In genomic region chr19:4991538-4991937, GRCh38 we compare ENCODE assay signal across 19 cellular contexts. TPM values are rescaled to one million over a fixed set of nuclear protein-coding genes. Genes with fewer than 3 reads are reported as not detected.
A peak's percentile ranks its signal among the peaks of the same experiment; 100 is the strongest.
DNase-seq lines count a peak whose midpoint lies in the region; ATAC-seq and TF ChIP-seq lines count a peak whose summit lies in the region.
"Had no signal": no experiment of that assay in that cellular context is flagged by ENCODE, and none has a peak within 500 bp of the region (broad histone marks: within the 10 kb centered on the region; RNA-seq: fewer than 3 reads in every experiment).

No MANE protein-coding gene starts in this region.

- H3K4me1 ChIP-seq in SK-N-SH (ENCODE audit: control insufficient read depth in 1 of 2, insufficient read depth in 2 of 2, low read depth in 1 of 2, low read length in 1 of 2), result peaks cover 7 to 19% of the 10 kb centered on the region in 2 experiments; a peak in 1 of 4 replicates
- peaks cover 19 to 43% of the 10 kb centered on the region in 2 donors for H3K4me1 ChIP-seq in adrenal gland (replicated peaks in 1 of 2)
- H3K4me1 ChIP-seq in right lobe of liver, result peaks cover 0 to 30% (median 2%) of the 10 kb centered on the region in 4 donors
- peaks cover 23% of the 10 kb centered on the region for H3K4me1 ChIP-seq in smooth muscle cell (ENCODE audit: low read depth)
- no peaks in the 10 kb centered on the region for H3K4me1 ChIP-seq in CD8-positive, alpha-beta memory T cell (ENCODE audit: insufficient read depth, low read length)

- no peak overlapping the region for H3K27ac Mint-ChIP-seq in CD8-positive, alpha-beta memory T cell
- H3K27ac Mint-ChIP-seq: B cell had no signal

- H3K4me1 Mint-ChIP-seq in CD8-positive, alpha-beta memory T cell, result peaks cover 23 to 48% (median 39%) of the 10 kb centered on the region in 3 donors

- H3K4me2 ChIP-seq in SK-N-SH (no peak overlapping the region), smooth muscle cell (peak overlapping the region; percentile 10)

- H3K27me3 Mint-ChIP-seq in CD8-positive, alpha-beta memory T cell, result no peaks in the 10 kb centered on the region
- H3K27me3 Mint-ChIP-seq: B cell; CD4-positive, CD25-positive, alpha-beta regulatory T cell had no signal

- H3K36me3 ChIP-seq in SK-N-SH (replicated peaks in 1 of 2; ENCODE audit: control insufficient read depth in 1 of 2, insufficient read depth in 2 of 2, low read length in 1 of 2), result no peaks in the 10 kb centered on the region
- peaks cover 0 to under 1% of the 10 kb centered on the region in 2 donors for H3K36me3 ChIP-seq in adrenal gland (replicated peaks in 1 of 2)
- peaks cover 0 to 3% (median 0%) of the 10 kb centered on the region in 4 donors for H3K36me3 ChIP-seq in right lobe of liver
- H3K36me3 ChIP-seq in smooth muscle cell (ENCODE audit: low read depth), result no peaks in the 10 kb centered on the region
- no peaks in the 10 kb centered on the region for H3K36me3 ChIP-seq in CD8-positive, alpha-beta memory T cell (ENCODE audit: insufficient read depth, low read length)

- no peak for TF ChIP-seq RAD21 in SK-N-SH (IDR thresholded peaks at IDR 0.05; ENCODE audit: low read length)

- POLR2A ChIA-PET in SK-N-SH (lab: Yijun Ruan, JAX), result no interaction called here
- POLR2A ChIA-PET in CD8-positive, alpha-beta memory T cell (lab: Charles Lee), result no interaction called here

- ATAC-seq in SK-N-SH treated with all-trans-retinoic acid at 6 μM for 48 hours, result no peak
- ATAC-seq in right lobe of liver, result peak; percentile 69 to 85 (median 72)
- no peak for ATAC-seq in GM18505 (IDR thresholded peaks at IDR 0.05; ENCODE audit: unreplicated experiment)
- ATAC-seq: K562 had no signal

- CTCF ChIA-PET in SK-N-SH (lab: Yijun Ruan, JAX), result no interaction called here
- CTCF ChIA-PET in CD8-positive, alpha-beta memory T cell (lab: Charles Lee), result no interaction called here

- intact Hi-C loops in adrenal gland (cut with DNase I), result no loop called here
- intact Hi-C loops in right lobe of liver (cut with DNase I), result no loop called here

- H2AFZ ChIP-seq in SK-N-SH (ENCODE audit: low read depth) (no peak overlapping the region), smooth muscle cell (ENCODE audit: low read depth) (no peak overlapping the region)

- 96% methylated on average over 9 of the region's 9 CpGs for whole genome bisulfite sequencing in SK-N-SH (ENCODE audit: low lambda C conversion rate)
- WGBS in adrenal gland, 4 donors, result 49 to 62% (median 52%) methylated on average over 9 of the region's 9 CpGs
- WGBS in right lobe of liver (ENCODE audit: insufficient coverage, low coverage, low lambda C conversion rate, missing lambda C conversion rate), result 42% methylated on average over 7 of the region's 9 CpGs
- 59% methylated on average over 9 of the region's 9 CpGs for WGBS in smooth muscle cell (ENCODE audit: low lambda C conversion rate)

- H3K36me3 Mint-ChIP-seq in CD8-positive, alpha-beta memory T cell, result peaks cover 14 to 31% (median 24%) of the 10 kb centered on the region in 3 donors

- H3K9ac ChIP-seq in SK-N-SH, result no peak overlapping the region
- H3K9ac ChIP-seq in smooth muscle cell (ENCODE audit: low read depth), result no peak overlapping the region

- peaks cover 78% of the 10 kb centered on the region for H4K20me1 ChIP-seq in SK-N-SH (ENCODE audit: insufficient read depth)
- H4K20me1 ChIP-seq in smooth muscle cell (ENCODE audit: low read depth), result peaks cover 100% of the 10 kb centered on the region

- no peak for TF ChIP-seq CTCF in SK-N-SH (IDR thresholded peaks at IDR 0.05)
- TF ChIP-seq CTCF in adrenal gland (IDR thresholded peaks at IDR 0.05), result no peak
- TF ChIP-seq CTCF in right lobe of liver (IDR thresholded peaks at IDR 0.05), result no peak
- TF ChIP-seq CTCF in smooth muscle cell (IDR thresholded peaks at IDR 0.05; ENCODE audit: borderline replicate concordance, insufficient read depth, poor library complexity, severe bottlenecking), result no peak

- DNase-seq in SK-N-SH, result peak; percentile 8
- DNase-seq in adrenal gland, result peak in 2 of 7 donors; percentile 33 to 65
- DNase-seq in right lobe of liver, result no peak
- no peak for DNase-seq in smooth muscle cell (lab: John Stamatoyannopoulos, UW; ENCODE audit: unreplicated experiment)
- no peak for DNase-seq in CD8-positive, alpha-beta memory T cell
- DNase-seq in NCI-H2196 (lab: John Stamatoyannopoulos, UW; ENCODE audit: unreplicated experiment), result no peak
- DNase-seq: 8988T; Calu3; CD4-positive, CD25-positive, alpha-beta regulatory T cell; GOT3; NCI-H1105 treated with DMSO at 0.1 percent for 48 hours; NCI-H1694; NCI-H2081 treated with DMSO at 0.1 percent for 48 hours; NCI-H2227 treated with DMSO at 0.1 percent for 48 hours; NCI-H524 treated with DMSO at 0.1 percent for 48 hours had no signal

- no peaks in the 10 kb centered on the region for H3K9me3 ChIP-seq in SK-N-SH
- H3K9me3 ChIP-seq in adrenal gland (replicated peaks in 1 of 3), result no peaks in the 10 kb centered on the region
- no peaks in the 10 kb centered on the region for H3K9me3 ChIP-seq in right lobe of liver
- H3K9me3 ChIP-seq in smooth muscle cell (replicated peaks; ENCODE audit: low read depth), result no peaks in the 10 kb centered on the region
- H3K9me3 ChIP-seq in CD8-positive, alpha-beta memory T cell (ENCODE audit: low read length), result no peaks in the 10 kb centered on the region

- H3K27ac ChIP-seq in SK-N-SH (ENCODE audit: low read depth in 2 of 2, low read length in 1 of 2), result no peak overlapping the region
- peak overlapping the region; percentile 36 to 84 (median 65) for H3K27ac ChIP-seq in adrenal gland
- H3K27ac ChIP-seq in right lobe of liver, result peak overlapping the region in 2 of 3 donors; percentile 20 to 35
- H3K27ac ChIP-seq in smooth muscle cell (ENCODE audit: low read depth), result peak overlapping the region; percentile 83
- no peak overlapping the region for H3K27ac ChIP-seq in CD8-positive, alpha-beta memory T cell (ENCODE audit: low read depth, low read length)

- no peaks in the 10 kb centered on the region for H3K27me3 ChIP-seq in SK-N-SH (ENCODE audit: insufficient read depth)
- H3K27me3 ChIP-seq in adrenal gland, result no peaks in the 10 kb centered on the region
- no peaks in the 10 kb centered on the region for H3K27me3 ChIP-seq in right lobe of liver
- no peaks in the 10 kb centered on the region for H3K27me3 ChIP-seq in smooth muscle cell (ENCODE audit: low read depth)
- no peaks in the 10 kb centered on the region for H3K27me3 ChIP-seq in CD8-positive, alpha-beta memory T cell (ENCODE audit: insufficient read depth, low read length, poor library complexity, severe bottlenecking)

- peaks cover 98% of the 10 kb centered on the region for H3K79me2 ChIP-seq in SK-N-SH (ENCODE audit: insufficient read depth)
- H3K79me2 ChIP-seq in smooth muscle cell (ENCODE audit: low read depth), result peaks cover 85% of the 10 kb centered on the region

- H3K4me3 ChIP-seq in SK-N-SH (ENCODE audit: low read depth in 2 of 2, low read length in 1 of 2), result no peak overlapping the region
- no peak overlapping the region for H3K4me3 ChIP-seq in adrenal gland
- H3K4me3 ChIP-seq in right lobe of liver, result no peak overlapping the region
- H3K4me3 ChIP-seq in smooth muscle cell, result no peak overlapping the region
- no peak overlapping the region for H3K4me3 ChIP-seq in CD8-positive, alpha-beta memory T cell (ENCODE audit: low read length)
- H3K4me3 ChIP-seq: K562 had no signal

- H3F3A ChIP-seq in SK-N-SH (replicated peaks; ENCODE audit: insufficient read depth) (peaks cover 5% of the 10 kb centered on the region), smooth muscle cell (ENCODE audit: low read depth) (peaks cover 30% of the 10 kb centered on the region)

- peaks cover 0 to 7% (median 2%) of the 10 kb centered on the region in 5 donors for H3K9me3 Mint-ChIP-seq in CD8-positive, alpha-beta memory T cell

- TF ChIP-seq EP300 in SK-N-SH (IDR thresholded peaks at IDR 0.05; ENCODE audit: borderline replicate concordance in 1 of 2, low read depth in 1 of 2, low read length in 1 of 2), result no peak

- H3K4me3 Mint-ChIP-seq in CD8-positive, alpha-beta memory T cell, result no peak overlapping the region
- H3K4me3 Mint-ChIP-seq: B cell; CD4-positive, CD25-positive, alpha-beta regulatory T cell had no signal

- H3K9me2 ChIP-seq in SK-N-SH, result no peaks in the 10 kb centered on the region

- TF ChIP-seq POLR2A in adrenal gland (IDR thresholded peaks at IDR 0.05) (no peak), right lobe of liver (IDR thresholded peaks at IDR 0.05) (no peak), GM18505 (IDR thresholded peaks at IDR 0.05; ENCODE audit: borderline replicate concordance, extremely low read depth, insufficient read depth, insufficient read length) (no peak)

TF ChIP-seq in SK-N-SH, 30 proteins besides CTCF, POLR2A, EP300 and RAD21 (continues in another document):
- TF ChIP-seq FOXM1 (IDR thresholded peaks at IDR 0.05; ENCODE audit: low read depth) (no peak), ELF1 (IDR thresholded peaks at IDR 0.05) (no peak)

TF ChIP-seq in SK-N-SH treated with all-trans-retinoic acid at 6 μM for 48 hours, 23 proteins besides CTCF, POLR2A, EP300 and RAD21:
- TF ChIP-seq ZNF8 (CRISPR knock-in tag; IDR thresholded peaks at IDR 0.05), result no peak
- TF ChIP-seq ISL1 (CRISPR knock-in tag; IDR thresholded peaks at IDR 0.05), result no peak

RNA-seq across cellular contexts. Expression of gene KDM4B, which starts 22.6 kb away (rescaled TPM):
- polyA plus RNA-seq in SK-N-SH (2012; rRNA removed), result 10.0 and 12.2 TPM in 2 replicates
- 4.2 and 6.7 TPM in 2 replicates for polyA plus RNA-seq in SK-N-SH (2012; cell fraction: cytosol; rRNA removed)
- 32.4 and 32.9 TPM in 2 replicates for polyA plus RNA-seq in SK-N-SH (2012; cell fraction: nucleus; rRNA removed)
- total RNA-seq in adrenal gland, result 10 to 100 TPM; 30.4 to 65.1 (median 48.5) TPM
- polyA plus RNA-seq in adrenal gland, result 10 to 100 TPM; 11.4 to 46.6 (median 23.5) TPM
- 10 to 100 TPM; 14.2 to 36.9 (median 29.1) TPM for total RNA-seq in right lobe of liver
- 24.6 and 27.9 TPM in 2 replicates for total RNA-seq in smooth muscle cell
- polyA plus RNA-seq in smooth muscle cell, result 32.3 and 45.1 TPM in 2 replicates
- 10 to 100 TPM; 14.6 to 16.0 TPM for total RNA-seq in CD8-positive, alpha-beta memory T cell
- 14.6 TPM for polyA plus RNA-seq in CD8-positive, alpha-beta memory T cell

Comparison
In these comparisons a context has a peak if more than half of its experiments do, and no peak if none do; other contexts are left out.
1. H3K27ac ChIP-seq: peak in adrenal gland (5 of 5), right lobe of liver (2 of 3) and smooth muscle cell (single experiment); none in SK-N-SH (0 of 2) and CD8-positive, alpha-beta memory T cell (single experiment).
2. ATAC-seq: peak in right lobe of liver (4 of 4); none in SK-N-SH treated with all-trans-retinoic acid at 6 μM for 48 hours (single experiment) and GM18505 (single experiment).